1 cellular context compared by ENCODE assay signal in the genomic region with DNA sequence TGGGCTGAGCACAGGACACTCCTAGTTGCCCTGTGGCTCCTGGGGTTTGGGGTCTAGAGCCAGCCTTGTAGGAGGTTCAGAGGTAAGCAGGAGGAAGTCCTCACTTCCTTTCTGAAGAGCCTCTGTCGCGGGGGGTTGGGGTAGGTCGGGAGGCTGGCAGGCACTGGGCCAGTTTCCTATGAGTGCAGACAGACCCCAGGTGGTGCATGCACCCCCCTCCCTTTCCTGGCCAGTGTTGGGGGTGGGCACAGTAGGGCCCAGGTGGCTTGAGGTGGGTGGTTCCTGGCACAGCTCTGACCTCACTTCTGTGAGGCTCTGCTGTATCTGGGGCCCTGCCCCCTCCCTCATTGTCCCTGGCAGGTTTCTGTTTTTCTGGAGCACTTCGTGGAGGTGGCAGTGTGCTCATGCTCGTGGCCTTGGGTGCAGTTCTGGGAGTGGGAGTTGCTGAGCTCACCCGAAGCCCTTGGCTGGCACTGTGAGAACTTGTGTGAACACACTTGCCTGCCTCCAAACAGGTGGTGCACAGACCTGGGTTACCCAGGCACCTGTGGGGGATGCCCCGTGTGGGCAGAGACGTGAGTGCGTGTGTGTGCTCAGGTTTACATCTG.
TF ChIP-seq lines count a peak whose summit lies in the region.

No MANE protein-coding gene starts in this region.

TF ChIP-seq in endothelial cell of umbilical vein, 7 proteins besides CTCF, POLR2A, EP300 and RAD21:
- no peak for TF ChIP-seq FOS (IDR thresholded peaks at IDR 0.05; ENCODE audit: borderline replicate concordance, insufficient read depth, low read length)
- no peak for TF ChIP-seq JUN (IDR thresholded peaks at IDR 0.05; ENCODE audit: borderline replicate concordance, insufficient read depth, insufficient read length, low read depth)
- TF ChIP-seq POLR2AphosphoS5 (IDR thresholded peaks at IDR 0.05; ENCODE audit: insufficient read depth, low read depth, low read length) = no peak
- no peak for TF ChIP-seq GATA2 (IDR thresholded peaks at IDR 0.05; ENCODE audit: insufficient read depth, insufficient read length, low read depth, low read length)
- TF ChIP-seq MAX (IDR thresholded peaks at IDR 0.05; ENCODE audit: insufficient read depth, insufficient read length) = no peak
- no peak for TF ChIP-seq MYC (IDR thresholded peaks at IDR 0.05; ENCODE audit: low read depth, low read length)
- no peak for TF ChIP-seq EZH2 (IDR thresholded peaks at IDR 0.05; ENCODE audit: borderline replicate concordance, low read depth, low read length, severe bottlenecking)
